Comparison of ENCODE assay signal across 1 cellular context in genomic region chr12:131862084-131862441, GRCh38.
TF ChIP-seq lines count a peak whose summit lies in the region.

No MANE protein-coding gene starts in this region.

TF ChIP-seq in HepG2, 621 proteins besides CTCF, POLR2A, EP300 and RAD21 (continued from another document and continues in another):
- no peak for TF ChIP-seq ZBTB2 (CRISPR knock-in tag; IDR thresholded peaks at IDR 0.05; ENCODE audit: low read depth)
- no peak for TF ChIP-seq PAWR (CRISPR knock-in tag; IDR thresholded peaks at IDR 0.05; ENCODE audit: borderline replicate concordance)
- TF ChIP-seq MAF1 (CRISPR knock-in tag; IDR thresholded peaks at IDR 0.05; ENCODE audit: borderline replicate concordance), result no peak
- TF ChIP-seq SIX4 (CRISPR knock-in tag; IDR thresholded peaks at IDR 0.05), result no peak
- no peak for TF ChIP-seq ETV5 (CRISPR knock-in tag; IDR thresholded peaks at IDR 0.05; ENCODE audit: borderline replicate concordance)
- TF ChIP-seq, protein P1, sequence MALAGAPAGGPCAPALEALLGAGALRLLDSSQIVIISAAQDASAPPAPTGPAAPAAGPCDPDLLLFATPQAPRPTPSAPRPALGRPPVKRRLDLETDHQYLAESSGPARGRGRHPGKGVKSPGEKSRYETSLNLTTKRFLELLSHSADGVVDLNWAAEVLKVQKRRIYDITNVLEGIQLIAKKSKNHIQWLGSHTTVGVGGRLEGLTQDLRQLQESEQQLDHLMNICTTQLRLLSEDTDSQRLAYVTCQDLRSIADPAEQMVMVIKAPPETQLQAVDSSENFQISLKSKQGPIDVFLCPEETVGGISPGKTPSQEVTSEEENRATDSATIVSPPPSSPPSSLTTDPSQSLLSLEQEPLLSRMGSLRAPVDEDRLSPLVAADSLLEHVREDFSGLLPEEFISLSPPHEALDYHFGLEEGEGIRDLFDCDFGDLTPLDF (CRISPR knock-in tag; IDR thresholded peaks at IDR 0.05), result no peak
- TF ChIP-seq ZNF512 (CRISPR knock-in tag; IDR thresholded peaks at IDR 0.05), result no peak
- no peak for TF ChIP-seq ZNF737 (CRISPR knock-in tag; IDR thresholded peaks at IDR 0.05; ENCODE audit: borderline replicate concordance)
- TF ChIP-seq ATF7-NPFF (CRISPR knock-in tag; IDR thresholded peaks at IDR 0.05; ENCODE audit: low read depth), result 0 out of 2 replicates have a peak, but pooled peaks have one; percentile 37
- TF ChIP-seq, protein P2, sequence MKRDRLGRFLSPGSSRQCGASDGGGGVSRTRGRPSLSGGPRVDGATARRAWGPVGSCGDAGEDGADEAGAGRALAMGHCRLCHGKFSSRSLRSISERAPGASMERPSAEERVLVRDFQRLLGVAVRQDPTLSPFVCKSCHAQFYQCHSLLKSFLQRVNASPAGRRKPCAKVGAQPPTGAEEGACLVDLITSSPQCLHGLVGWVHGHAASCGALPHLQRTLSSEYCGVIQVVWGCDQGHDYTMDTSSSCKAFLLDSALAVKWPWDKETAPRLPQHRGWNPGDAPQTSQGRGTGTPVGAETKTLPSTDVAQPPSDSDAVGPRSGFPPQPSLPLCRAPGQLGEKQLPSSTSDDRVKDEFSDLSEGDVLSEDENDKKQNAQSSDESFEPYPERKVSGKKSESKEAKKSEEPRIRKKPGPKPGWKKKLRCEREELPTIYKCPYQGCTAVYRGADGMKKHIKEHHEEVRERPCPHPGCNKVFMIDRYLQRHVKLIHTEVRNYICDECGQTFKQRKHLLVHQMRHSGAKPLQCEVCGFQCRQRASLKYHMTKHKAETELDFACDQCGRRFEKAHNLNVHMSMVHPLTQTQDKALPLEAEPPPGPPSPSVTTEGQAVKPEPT (CRISPR knock-in tag; IDR thresholded peaks at IDR 0.05; ENCODE audit: low read depth), result no peak
- TF ChIP-seq, protein P3, sequence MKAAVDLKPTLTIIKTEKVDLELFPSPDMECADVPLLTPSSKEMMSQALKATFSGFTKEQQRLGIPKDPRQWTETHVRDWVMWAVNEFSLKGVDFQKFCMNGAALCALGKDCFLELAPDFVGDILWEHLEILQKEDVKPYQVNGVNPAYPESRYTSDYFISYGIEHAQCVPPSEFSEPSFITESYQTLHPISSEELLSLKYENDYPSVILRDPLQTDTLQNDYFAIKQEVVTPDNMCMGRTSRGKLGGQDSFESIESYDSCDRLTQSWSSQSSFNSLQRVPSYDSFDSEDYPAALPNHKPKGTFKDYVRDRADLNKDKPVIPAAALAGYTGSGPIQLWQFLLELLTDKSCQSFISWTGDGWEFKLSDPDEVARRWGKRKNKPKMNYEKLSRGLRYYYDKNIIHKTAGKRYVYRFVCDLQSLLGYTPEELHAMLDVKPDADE (CRISPR knock-in tag; IDR thresholded peaks at IDR 0.05), result no peak
- TF ChIP-seq ZFY (CRISPR knock-in tag; IDR thresholded peaks at IDR 0.05), result peak; percentile 44; the same call in 1 of the 2 replicates
- 0 out of 2 replicates have a peak, but pooled peaks have one; percentile 38 for TF ChIP-seq HIC2 (CRISPR knock-in tag; IDR thresholded peaks at IDR 0.05; ENCODE audit: low read depth)
- TF ChIP-seq ZNF225 (CRISPR knock-in tag; IDR thresholded peaks at IDR 0.05), result no peak
- peak; percentile 100 for TF ChIP-seq ZMYM3 (CRISPR knock-in tag; IDR thresholded peaks at IDR 0.05)
- TF ChIP-seq FOXK2 (IDR thresholded peaks at IDR 0.05), result no peak
- no peak for TF ChIP-seq STAT5B (CRISPR knock-in tag; IDR thresholded peaks at IDR 0.05)
- no peak for TF ChIP-seq ZFP82 (CRISPR knock-in tag; IDR thresholded peaks at IDR 0.05; ENCODE audit: borderline replicate concordance)
- no peak for TF ChIP-seq ZNF839 (CRISPR knock-in tag; IDR thresholded peaks at IDR 0.05; ENCODE audit: borderline replicate concordance)
- peak; percentile 35; the same call in 1 of the 2 replicates for TF ChIP-seq ELF3 (CRISPR knock-in tag; IDR thresholded peaks at IDR 0.05)
- 0 out of 2 replicates have a peak, but pooled peaks have one; percentile 18 for TF ChIP-seq MTF2 (CRISPR knock-in tag; IDR thresholded peaks at IDR 0.05; ENCODE audit: borderline replicate concordance)
- no peak for TF ChIP-seq ZNF761 (CRISPR knock-in tag; conservative IDR thresholded peaks at IDR 0.05)
- no peak for TF ChIP-seq GTF2F1 (IDR thresholded peaks at IDR 0.05; ENCODE audit: low read length)
- no peak for TF ChIP-seq ZIK1 (CRISPR knock-in tag; IDR thresholded peaks at IDR 0.05; ENCODE audit: borderline replicate concordance, low read depth)
- no peak for TF ChIP-seq ZNF331 (CRISPR knock-in tag; IDR thresholded peaks at IDR 0.05)
- TF ChIP-seq MAX (IDR thresholded peaks at IDR 0.05), result peak; percentile 70
- TF ChIP-seq ARID2 (CRISPR knock-in tag; IDR thresholded peaks at IDR 0.05; ENCODE audit: borderline replicate concordance), result no peak
- no peak for TF ChIP-seq MAFG (CRISPR knock-in tag; IDR thresholded peaks at IDR 0.05)
- TF ChIP-seq, protein P4, sequence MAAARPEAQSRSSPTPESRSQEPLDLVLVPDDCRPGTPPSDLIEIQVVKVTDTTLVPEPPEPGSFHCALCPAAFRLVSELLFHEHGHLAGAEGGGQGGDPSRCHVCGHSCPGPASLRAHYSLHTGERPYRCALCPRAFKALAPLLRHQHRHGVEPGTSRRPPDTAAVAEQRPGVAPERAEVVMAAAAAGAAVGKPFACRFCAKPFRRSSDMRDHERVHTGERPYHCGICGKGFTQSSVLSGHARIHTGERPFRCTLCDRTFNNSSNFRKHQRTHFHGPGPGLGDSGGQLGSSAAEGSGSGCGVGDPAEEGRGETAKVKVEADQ (CRISPR knock-in tag; IDR thresholded peaks at IDR 0.05; ENCODE audit: borderline replicate concordance), result peak; percentile 15; the same call in 1 of the 2 replicates
- TF ChIP-seq ZNF510 (CRISPR knock-in tag; IDR thresholded peaks at IDR 0.05; ENCODE audit: low read depth), result no peak
- TF ChIP-seq ZFP41 (CRISPR knock-in tag; IDR thresholded peaks at IDR 0.05; ENCODE audit: borderline replicate concordance), result no peak
- peak; percentile 31; the same call in 1 of the 2 replicates for TF ChIP-seq KAT8 (CRISPR knock-in tag; IDR thresholded peaks at IDR 0.05)
- no peak for TF ChIP-seq TMF1 (CRISPR knock-in tag; IDR thresholded peaks at IDR 0.05; ENCODE audit: low read depth)
- peak; percentile 64; the same call in 1 of the 2 replicates for TF ChIP-seq MYC (CRISPR knock-in tag; IDR thresholded peaks at IDR 0.05; ENCODE audit: borderline replicate concordance)
- no peak for TF ChIP-seq CEBPZ (IDR thresholded peaks at IDR 0.05; ENCODE audit: low read length)
- no peak for TF ChIP-seq THAP9 (CRISPR knock-in tag; IDR thresholded peaks at IDR 0.05; ENCODE audit: borderline replicate concordance)
- TF ChIP-seq GATAD2A (CRISPR knock-in tag; IDR thresholded peaks at IDR 0.05), result peak; percentile 64
- TF ChIP-seq CBX5 (CRISPR knock-in tag; IDR thresholded peaks at IDR 0.05; ENCODE audit: borderline replicate concordance), result no peak
- TF ChIP-seq NPAS2 (CRISPR knock-in tag; IDR thresholded peaks at IDR 0.05; ENCODE audit: borderline replicate concordance), result no peak
- TF ChIP-seq REST (IDR thresholded peaks at IDR 0.05; ENCODE audit: borderline replicate concordance in 1 of 2, low read depth in 1 of 2, low read length in 2 of 2), result 0 out of 4 replicates have a peak, but pooled peaks of 1 of the 2 experiments have one; percentile 31
